11 cellular contexts compared by ENCODE assay signal in the genomic region with DNA sequence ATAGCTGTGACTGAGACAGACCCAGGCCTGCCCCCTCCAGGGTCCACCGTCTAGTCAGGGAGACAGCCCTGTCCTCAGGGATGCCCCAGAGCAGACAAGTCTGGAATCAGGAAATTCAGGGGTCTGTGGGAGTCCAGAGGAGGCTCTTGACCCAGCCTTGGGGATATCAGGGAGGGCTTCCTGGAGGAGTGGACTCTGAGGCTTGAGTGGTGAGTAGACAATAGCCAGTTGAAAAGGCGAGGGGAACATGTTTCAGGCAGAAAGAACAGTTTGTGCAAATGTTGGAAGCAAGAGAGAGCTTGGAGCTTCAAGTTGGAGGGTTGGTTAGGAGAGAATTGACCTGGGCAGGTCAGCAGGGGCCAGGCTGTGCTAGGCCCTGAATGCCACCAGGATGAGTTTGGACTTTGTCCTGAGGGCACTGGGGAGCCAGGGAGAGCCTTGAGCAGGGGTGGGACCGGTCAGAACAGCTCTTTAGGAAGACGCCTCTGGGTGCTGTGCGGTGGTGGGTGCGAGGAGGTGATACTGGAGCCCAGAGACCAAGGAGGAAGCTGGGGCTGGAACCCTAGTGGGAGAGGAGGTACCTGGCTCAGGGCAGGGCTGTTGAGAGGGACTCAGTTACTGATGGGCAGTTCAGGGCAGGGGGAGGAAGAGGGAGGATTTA. TPM values are rescaled to one million over a fixed set of nuclear protein-coding genes. Genes with fewer than 3 reads are reported as not detected.
A peak's percentile ranks its signal among the peaks of the same experiment; 100 is the strongest.
DNase-seq lines count a peak whose midpoint lies in the region; FAIRE-seq and TF ChIP-seq lines count a peak whose summit lies in the region.
"Had no signal": no experiment of that assay in that cellular context is flagged by ENCODE, and none has a peak within 500 bp of the region (broad histone marks: within the 10 kb centered on the region; RNA-seq: fewer than 3 reads in every experiment).

No MANE protein-coding gene starts in this region.

- H3K27me3 ChIP-seq in HAP-1 (ENCODE audit: low read depth), result no peaks in the 10 kb centered on the region
- H3K27me3 ChIP-seq: thyroid gland had no signal

- FAIRE-seq in urothelium cell line (lab: Jason Lieb, UNC), result no peak

- H3K4me1 ChIP-seq in HAP-1, result peaks cover 16% of the 10 kb centered on the region

- H3K27me3 Mint-ChIP-seq in HFFc6 (ENCODE audit: insufficient read depth) (no peaks in the 10 kb centered on the region; the same call in none of the 2 replicates), chondrocyte (ENCODE audit: low read depth) (no peaks in the 10 kb centered on the region), osteocyte (ENCODE audit: unreplicated experiment) (no peaks in the 10 kb centered on the region)

- DNase-seq in AG10803 (ENCODE audit: low read depth) (no peak), HFFc6 (no peak), chondrocyte (ENCODE audit: low spot score) (no peak), osteocyte (ENCODE audit: extremely low spot score, unreplicated experiment) (no peak), urothelium cell line (ENCODE audit: low spot score) (no peak), OCI-M2 (lab: John Stamatoyannopoulos, UW; ENCODE audit: unreplicated experiment) (no peak), GM03348 (ENCODE audit: low spot score) (no peak), HAP-1 (ENCODE audit: low spot score in 2 of 2) (no peak)
- DNase-seq: DMS79 treated with DMSO at 0.1 percent for 48 hours, NCI-H1105, thyroid gland had no signal

- H3K9me3 ChIP-seq in HAP-1, result no peaks in the 10 kb centered on the region
- H3K9me3 ChIP-seq: thyroid gland had no signal

- H3K4me1 Mint-ChIP-seq in HFFc6 (ENCODE audit: low read depth), result peaks cover 43% of the 10 kb centered on the region
- H3K4me1 Mint-ChIP-seq in chondrocyte (ENCODE audit: low read depth), result peaks cover 46% of the 10 kb centered on the region
- peaks cover 43% of the 10 kb centered on the region for H3K4me1 Mint-ChIP-seq in osteocyte (ENCODE audit: unreplicated experiment)

- peaks cover 48% of the 10 kb centered on the region for H3K36me3 ChIP-seq in HAP-1 (replicated peaks)

- H3K36me3 Mint-ChIP-seq in HFFc6 (ENCODE audit: low read depth) (peaks cover 36% of the 10 kb centered on the region), chondrocyte (ENCODE audit: low read depth) (peaks cover 32% of the 10 kb centered on the region), osteocyte (ENCODE audit: unreplicated experiment) (peaks cover 40% of the 10 kb centered on the region)

- H3K27ac Mint-ChIP-seq in HFFc6, result peak overlapping the region; percentile 92
- peak overlapping the region; percentile 99 for H3K27ac Mint-ChIP-seq in chondrocyte (ENCODE audit: unreplicated experiment)
- peak overlapping the region; percentile 45 for H3K27ac Mint-ChIP-seq in osteocyte (ENCODE audit: unreplicated experiment)

- H3K9me3 Mint-ChIP-seq in HFFc6 (no peaks in the 10 kb centered on the region), chondrocyte (ENCODE audit: low read depth) (no peaks in the 10 kb centered on the region), osteocyte (ENCODE audit: unreplicated experiment) (no peaks in the 10 kb centered on the region)

- in situ Hi-C loops in HAP-1 (cut with MboI; ENCODE audit: low sequenced_read_pairs), result no loop called here

- TF ChIP-seq CTCF in AG10803 (conservative IDR thresholded peaks at IDR 0.05; ENCODE audit: low read length) (no peak), HFFc6 (IDR thresholded peaks at IDR 0.05) (no peak), chondrocyte (IDR thresholded peaks at IDR 0.05) (no peak), osteocyte (IDR thresholded peaks at IDR 0.05) (no peak)

- peak overlapping the region; percentile 92 for H3K4me3 Mint-ChIP-seq in HFFc6
- peak overlapping the region; percentile 94 for H3K4me3 Mint-ChIP-seq in chondrocyte (ENCODE audit: unreplicated experiment)
- H3K4me3 Mint-ChIP-seq in osteocyte (ENCODE audit: unreplicated experiment), result peak overlapping the region; percentile 40

- H3K4me3 ChIP-seq in AG10803 (ENCODE audit: low read length) (peak overlapping the region; percentile 80), HAP-1 (no peak overlapping the region)

RNA-seq across cellular contexts. Expression of a gene that starts 2.7 kb away (rescaled TPM):
- total RNA-seq in HFFc6 (2021; fragmentation: NEBNext Ultra II Directional; extraction: Animal tissue kit (Norgen Biotek cat#: 25700)), result 10 to 100 TPM; 20.6 to 30.6 (median 23.8) TPM
- total RNA-seq in chondrocyte (41.3 to 62.4 TPM (median 59.4 TPM) in 3 replicates), osteocyte (34.6 and 35.1 TPM in 2 replicates)

RNA-seq across cellular contexts. Expression of a gene that starts 15.7 kb away (rescaled TPM):
- total RNA-seq in HFFc6 (2021; fragmentation: NEBNext Ultra II Directional; extraction: Animal tissue kit (Norgen Biotek cat#: 25700)), result 10 to 100 TPM; 12.0 to 16.2 (median 14.0) TPM
- total RNA-seq in chondrocyte (25.6 to 31.1 TPM (median 28.8 TPM) in 3 replicates), osteocyte (16.7 and 17.4 TPM in 2 replicates)

RNA-seq across cellular contexts. Expression of a gene that starts 28.0 kb away (rescaled TPM):
- 10 to 100 TPM in 2 of 6 experiments, 1 to 10 TPM in 4; 8.6 to 10.9 (median 9.6) TPM for total RNA-seq in HFFc6 (2021; fragmentation: NEBNext Ultra II Directional; extraction: Animal tissue kit (Norgen Biotek cat#: 25700))
- total RNA-seq in chondrocyte, result 12.6 to 16.1 TPM (median 15.2 TPM) in 3 replicates
- 27.9 and 34.3 TPM in 2 replicates for total RNA-seq in osteocyte

RNA-seq across cellular contexts. Expression of a gene that starts 50.6 kb away (rescaled TPM):
- under 1 TPM; 0.24 to 0.95 (median 0.35) TPM for total RNA-seq in HFFc6 (2021; fragmentation: NEBNext Ultra II Directional; extraction: Animal tissue kit (Norgen Biotek cat#: 25700))
- 2.9 to 4.3 TPM (median 3.7 TPM) in 3 replicates for total RNA-seq in chondrocyte
- 0.48 and 0.65 TPM in 2 replicates for total RNA-seq in osteocyte

Comparison
In these comparisons a context has a peak if more than half of its experiments do, and no peak if none do; other contexts are left out.
1. H3K27ac Mint-ChIP-seq: peak in every context shown above with its lines; median percentile 99 in chondrocyte; 92 in HFFc6; 45 in osteocyte.
2. H3K4me3 Mint-ChIP-seq: peak in every context shown above with its lines; median percentile 94 in chondrocyte; 92 in HFFc6; 40 in osteocyte.